8 cellular contexts compared by ENCODE assay signal in genomic region chr1:241639040-241639652, GRCh38. TPM values are rescaled to one million over a fixed set of nuclear protein-coding genes. Genes with fewer than 3 reads are reported as not detected.
DNase-seq lines count a peak whose midpoint lies in the region; ATAC-seq and TF ChIP-seq lines count a peak whose summit lies in the region.

No MANE protein-coding gene starts in this region.

- WGBS in lower leg skin, 2 donors, result 6% methylated on average over 10 of the region's 10 CpGs

- H3K9me2 ChIP-seq in Karpas-422 (replicated peaks; ENCODE audit: insufficient read depth, low read length), result no peaks in the 10 kb centered on the region

- TF ChIP-seq CTCF in astrocyte of the cerebellum (IDR thresholded peaks at IDR 0.05; ENCODE audit: low read depth, low read length, missing control alignments), result no peak
- no peak for TF ChIP-seq CTCF in lower leg skin (IDR thresholded peaks at IDR 0.05)
- no peak for TF ChIP-seq CTCF in upper lobe of right lung (IDR thresholded peaks at IDR 0.05)

- no peaks in the 10 kb centered on the region for H3K79me2 ChIP-seq in Karpas-422 (ENCODE audit: low read length)

- no peak overlapping the region for H2AFZ ChIP-seq in Karpas-422 (ENCODE audit: low read length)

- peak; percentile 18 for DNase-seq in NCI-H2227 (lab: John Stamatoyannopoulos, UW; ENCODE audit: unreplicated experiment)
- no peak for DNase-seq in NCI-H2227 treated with DMSO at 0.1 percent for 48 hours (lab: John Stamatoyannopoulos, UW)
- DNase-seq in Karpas-422, result peak; percentile 74
- DNase-seq in astrocyte of the cerebellum (ENCODE audit: low read depth), result no peak
- no peak for DNase-seq in lower leg skin (ENCODE audit: low spot score in 2 of 2)
- DNase-seq in upper lobe of right lung, result no peak
- no peak for DNase-seq in epidermal melanocyte (ENCODE audit: insufficient read length, low spot score)

- peak overlapping the region; percentile 80 for H3K4me2 ChIP-seq in Karpas-422 (ENCODE audit: low read depth, low read length, poor library complexity, severe bottlenecking)

- peaks cover 3% of the 10 kb centered on the region; the same call in 1 of the 2 replicates for H3K36me3 ChIP-seq in Karpas-422 (ENCODE audit: insufficient read depth, low read length)
- peaks cover 3% of the 10 kb centered on the region for H3K36me3 ChIP-seq in upper lobe of right lung

- H3K9me3 ChIP-seq in Karpas-422 (ENCODE audit: low read length) (no peaks in the 10 kb centered on the region), upper lobe of right lung (no peaks in the 10 kb centered on the region)

- ATAC-seq in upper lobe of right lung (no peak), GM18517 (IDR thresholded peaks at IDR 0.05; ENCODE audit: unreplicated experiment) (no peak)

- H3K4me3 ChIP-seq in Karpas-422 (ENCODE audit: low read length), result peak overlapping the region; percentile 84
- H3K4me3 ChIP-seq in astrocyte of the cerebellum (ENCODE audit: low read depth, low read length), result peak overlapping the region; percentile 87
- H3K4me3 ChIP-seq in lower leg skin (ENCODE audit: low read depth, poor library complexity, severe bottlenecking), result peak overlapping the region; percentile 82
- H3K4me3 ChIP-seq in upper lobe of right lung, result peak overlapping the region; percentile 82

- intact Hi-C loops in lower leg skin (cut with DNase I; ENCODE audit: low total_unique reads), result no loop called here
- intact Hi-C loops in upper lobe of right lung (cut with DNase I), result no loop called here

- in situ Hi-C loops in astrocyte of the cerebellum (cut with HindIII; ENCODE audit: low sequenced_read_pairs), result no loop called here

- H3K9ac ChIP-seq in Karpas-422 (ENCODE audit: low read length), result peak overlapping the region; percentile 77

- H3K27me3 ChIP-seq in Karpas-422 (ENCODE audit: low read length) (no peaks in the 10 kb centered on the region), upper lobe of right lung (no peaks in the 10 kb centered on the region)

- no peak for TF ChIP-seq POLR2A in lower leg skin (IDR thresholded peaks at IDR 0.05)

- H3K27ac ChIP-seq in Karpas-422 (ENCODE audit: low read length) (no peak overlapping the region), upper lobe of right lung (peak overlapping the region; percentile 87)

- H4K20me1 ChIP-seq in Karpas-422 (ENCODE audit: insufficient read depth, low read depth, low read length), result peaks cover 15% of the 10 kb centered on the region; the same call in 1 of the 2 replicates

- H3K4me1 ChIP-seq in Karpas-422 (ENCODE audit: low read length) (peaks cover 39% of the 10 kb centered on the region), upper lobe of right lung (peaks cover 16% of the 10 kb centered on the region)

RNA-seq across cellular contexts. Expression of gene CHML, which starts 1.0 kb away (rescaled TPM):
- total RNA-seq in Karpas-422 (2014; rRNA removed; shearing (Covaris generic); ENCODE audit: low replicate concordance), result 3.2 and 41.1 TPM in 2 replicates
- total RNA-seq in lower leg skin (10 to 100 TPM in 1 of 4 donors, 1 to 10 TPM in 3; 7.5 to 10.6 (median 7.9) TPM), upper lobe of right lung (16.8 TPM)

RNA-seq across cellular contexts. Expression of gene OPN3, which starts 1.0 kb away (rescaled TPM):
- 3.6 and 4.6 TPM in 2 replicates for total RNA-seq in Karpas-422 (2014; rRNA removed; shearing (Covaris generic); ENCODE audit: low replicate concordance)
- total RNA-seq in lower leg skin (10 to 100 TPM; 22.2 to 34.6 (median 32.1) TPM), upper lobe of right lung (40.8 TPM)

RNA-seq across cellular contexts. Expression of gene WDR64, which starts 12.9 kb away (rescaled TPM):
- not detected in 2 replicates for total RNA-seq in Karpas-422 (2014; rRNA removed; shearing (Covaris generic); ENCODE audit: low replicate concordance)
- total RNA-seq in lower leg skin (not detected), upper lobe of right lung (not detected)

Comparison
In these comparisons a context has a peak if more than half of its experiments do, and no peak if none do; other contexts are left out.
1. DNase-seq: peak in NCI-H2227 (single experiment) and Karpas-422 (single experiment); none in NCI-H2227 treated with DMSO at 0.1 percent for 48 hours (single experiment), astrocyte of the cerebellum (single experiment), lower leg skin (0 of 2), upper lobe of right lung (single experiment) and epidermal melanocyte (single experiment).
2. Peak in every context shown above with its lines, with median percentiles within 50 percentile points of each other: H3K4me3 ChIP-seq.